In genomic region chr6:53171605-53172467, GRCh38 we compare ENCODE assay signal across 8 cellular contexts. TPM values are rescaled to one million over a fixed set of nuclear protein-coding genes. Genes with fewer than 3 reads are reported as not detected.
DNase-seq lines count a peak whose midpoint lies in the region; ATAC-seq and TF ChIP-seq lines count a peak whose summit lies in the region.

No MANE protein-coding gene starts in this region.

- H3K4me1 Mint-ChIP-seq in neural crest cell = peaks cover 6% of the 10 kb centered on the region

- no peak overlapping the region for H3K4me3 ChIP-seq in Peyer's patch
- H3K4me3 ChIP-seq in fibroblast of pulmonary artery (replicated peaks; ENCODE audit: low read depth, low read length) = no peak overlapping the region
- no peak overlapping the region for H3K4me3 ChIP-seq in stomach

- H3K9me3 Mint-ChIP-seq in neural crest cell = no peaks in the 10 kb centered on the region

- H3K36me3 Mint-ChIP-seq in neural crest cell (ENCODE audit: low read depth) = no peaks in the 10 kb centered on the region

- TF ChIP-seq CTCF in Peyer's patch (IDR thresholded peaks at IDR 0.05) = peak; percentile 100
- no peak for TF ChIP-seq CTCF in fibroblast of pulmonary artery (IDR thresholded peaks at IDR 0.05; ENCODE audit: low read length, missing control alignments)
- peak; percentile 100 for TF ChIP-seq CTCF in neural crest cell (conservative IDR thresholded peaks at IDR 0.05)
- TF ChIP-seq CTCF in stomach (IDR thresholded peaks at IDR 0.05) = peak in 6 of 7 experiments; percentile 89 to 100 (median 100)

- ATAC-seq in GM21619 (IDR thresholded peaks at IDR 0.05; ENCODE audit: unreplicated experiment) = peak; percentile 72

- in situ Hi-C loops in KBM-7 (cut with MboI; ENCODE audit: low pct_unique_long_range_greater_than_20kb, low sequenced_read_pairs) = no loop called here

- no peaks in the 10 kb centered on the region for H3K27me3 Mint-ChIP-seq in neural crest cell (ENCODE audit: low read depth)

- H3K4me1 ChIP-seq in Peyer's patch (no peaks in the 10 kb centered on the region), stomach (no peaks in the 10 kb centered on the region)

- TF ChIP-seq POLR2A in Peyer's patch (IDR thresholded peaks at IDR 0.05) (peak in 1 of 2 donors; percentile 45), stomach (IDR thresholded peaks at IDR 0.05) (no peak)

- no peaks in the 10 kb centered on the region for H3K9me3 ChIP-seq in Peyer's patch
- H3K9me3 ChIP-seq in stomach = no peaks in the 10 kb centered on the region

- peak; percentile 69 for DNase-seq in DMS79 treated with DMSO at 0.1 percent for 48 hours (lab: John Stamatoyannopoulos, UW)
- DNase-seq in KBM-7 = peak; percentile 86
- DNase-seq in Peyer's patch = peak; percentile 93 to 95 (median 93)
- DNase-seq in activated T-helper 1 cell treated with Interleukin-2 at 50 U/mL for 16 hours (ENCODE audit: low read depth) = peak; percentile 85
- peak; percentile 84 for DNase-seq in fibroblast of pulmonary artery (ENCODE audit: low read depth)
- DNase-seq in neural crest cell (ENCODE audit: low read depth, low spot score) = peak; percentile 98
- DNase-seq in stomach = peak; percentile 94

- no peak for TF ChIP-seq EP300 in stomach (IDR thresholded peaks at IDR 0.05)

- H3K27ac Mint-ChIP-seq in neural crest cell (ENCODE audit: unreplicated experiment) = no peak overlapping the region

- H3K27ac ChIP-seq in Peyer's patch = peak overlapping the region in 2 of 4 donors; percentile 30 to 44
- no peak overlapping the region for H3K27ac ChIP-seq in stomach

- H3K27me3 ChIP-seq in Peyer's patch (no peaks in the 10 kb centered on the region), stomach (no peaks in the 10 kb centered on the region)

- no peak overlapping the region for H3K4me3 Mint-ChIP-seq in neural crest cell

- H3K36me3 ChIP-seq in Peyer's patch (no peaks in the 10 kb centered on the region), stomach (no peaks in the 10 kb centered on the region)

- intact Hi-C loops in stomach (cut with DNase I; ENCODE audit: low total_unique reads) = loop anchor here (5.0 to 10.0 kb wide), 2 partner anchors 113 to 310 kb away; no protein-coding TSS in a partner anchor

- 50 to 53% (median 52%) methylated on average over 20 of the region's 20 CpGs for WGBS in stomach, 5 donors

RNA-seq across cellular contexts. Expression of gene GCM1, which starts 23.2 kb away (rescaled TPM):
- total RNA-seq in Peyer's patch (not detected), neural crest cell (0.16 TPM in 1 of 2 replicates, not detected in the other), stomach (not detected)
- under 1 TPM in 1 of 3 donors, not detected in 2; 0.05 TPM for polyA plus RNA-seq in stomach
